ENCODE assay signal across 11 cellular contexts in the genomic region with DNA sequence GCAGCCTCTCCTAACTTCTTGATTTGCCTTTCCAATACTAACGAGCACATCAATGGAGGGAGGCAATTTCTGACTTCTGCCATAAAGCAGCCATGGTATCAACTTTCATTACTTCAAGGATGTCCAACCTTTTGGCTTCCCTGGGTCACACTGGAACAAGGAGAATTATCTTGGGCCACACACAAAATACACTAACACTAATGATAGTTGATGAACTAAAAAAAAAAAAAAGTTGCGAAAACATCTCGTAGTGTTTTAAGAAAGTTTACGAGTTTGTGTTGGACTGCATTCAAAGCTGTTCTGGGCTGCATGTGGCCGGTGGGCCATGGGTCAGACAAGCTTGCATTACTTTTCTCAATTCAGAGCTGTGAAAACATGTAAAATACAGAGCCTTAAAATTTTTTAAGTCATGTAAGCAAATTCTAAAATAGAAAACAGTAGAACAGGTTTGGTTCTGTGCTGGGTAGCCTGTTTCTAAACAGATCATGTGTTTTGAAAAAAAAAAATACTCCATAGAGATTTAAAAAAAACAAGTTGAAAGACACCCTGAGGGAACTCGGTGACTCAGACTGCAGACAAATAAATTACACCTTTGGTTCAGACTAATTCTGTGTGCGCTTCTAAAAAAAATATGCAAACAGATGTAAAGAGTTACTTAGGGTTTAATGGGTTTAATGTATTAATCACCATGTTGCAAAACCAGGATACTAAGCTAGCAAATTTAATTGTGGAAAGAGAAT. TPM values are rescaled to one million over a fixed set of nuclear protein-coding genes. Genes with fewer than 3 reads are reported as not detected.
DNase-seq lines count a peak whose midpoint lies in the region; ATAC-seq and TF ChIP-seq lines count a peak whose summit lies in the region.
"Had no signal": no experiment of that assay in that cellular context is flagged by ENCODE, and none has a peak within 500 bp of the region (broad histone marks: within the 10 kb centered on the region; RNA-seq: fewer than 3 reads in every experiment).

No MANE protein-coding gene starts in this region.

- H3K27ac ChIP-seq in 22Rv1: peak overlapping the region; percentile 56
- peak overlapping the region; percentile 76 for H3K27ac ChIP-seq in VCaP

- H3K4me1 Mint-ChIP-seq in activated CD4-positive, alpha-beta T cell treated with anti-CD3 and anti-CD28 coated beads, Interleukin-2, amount 10 ng/mL, durations not matched to agents 7 days and 5 days: no peaks in the 10 kb centered on the region
- no peaks in the 10 kb centered on the region for H3K4me1 Mint-ChIP-seq in activated T-helper 1 cell treated with anti-CD3 and anti-CD28 coated beads, Interleukin-12 subunit alpha, Interleukin-12 subunit beta, Interleukin-2, Interleukin-4 antibody, amounts not matched to agents 30 ng/mL and 10 ng/mL and 1 ng/mL, durations not matched to agents 14 hours and 24 hours and 36 hours (ENCODE audit: low read depth)

- POLR2A ChIA-PET in activated CD4-positive, alpha-beta T cell treated with anti-CD3 and anti-CD28 coated beads, Interleukin-2, amount 10 ng/mL, durations not matched to agents 7 days and 5 days (lab: Charles Lee): no interaction called here

- no peaks in the 10 kb centered on the region for H3K36me3 Mint-ChIP-seq in activated CD4-positive, alpha-beta T cell treated with anti-CD3 and anti-CD28 coated beads, Interleukin-2, amount 10 ng/mL, durations not matched to agents 7 days and 5 days (ENCODE audit: low read depth)
- no peaks in the 10 kb centered on the region for H3K36me3 Mint-ChIP-seq in activated T-helper 1 cell treated with anti-CD3 and anti-CD28 coated beads, Interleukin-12 subunit alpha, Interleukin-12 subunit beta, Interleukin-2, Interleukin-4 antibody, amounts not matched to agents 30 ng/mL and 10 ng/mL and 1 ng/mL, durations not matched to agents 14 hours and 24 hours and 36 hours (ENCODE audit: low read depth)

- H3K27me3 Mint-ChIP-seq in activated CD4-positive, alpha-beta T cell treated with anti-CD3 and anti-CD28 coated beads, Interleukin-2, amount 10 ng/mL, durations not matched to agents 7 days and 5 days: peaks cover 11% of the 10 kb centered on the region
- H3K27me3 Mint-ChIP-seq in activated T-helper 1 cell treated with anti-CD3 and anti-CD28 coated beads, Interleukin-12 subunit alpha, Interleukin-12 subunit beta, Interleukin-2, Interleukin-4 antibody, amounts not matched to agents 30 ng/mL and 10 ng/mL and 1 ng/mL, durations not matched to agents 14 hours and 24 hours and 36 hours (ENCODE audit: insufficient read depth): peaks cover 2% of the 10 kb centered on the region

- no peak for ATAC-seq in HG02938 (IDR thresholded peaks at IDR 0.05; ENCODE audit: unreplicated experiment)
- ATAC-seq: activated T-cell treated with anti-CD3 and anti-CD28 coated beads, Interleukin-2, amount 50 U/mL, for 72 hours had no signal

- TF ChIP-seq CTCF in 22Rv1 (IDR thresholded peaks at IDR 0.05) (no peak), VCaP (conservative IDR thresholded peaks at IDR 0.05) (no peak)

- intact Hi-C loops in activated T-helper 1 cell treated with anti-CD3 and anti-CD28 coated beads, Interleukin-12 subunit alpha, Interleukin-12 subunit beta, Interleukin-2, Interleukin-4 antibody, amounts not matched to agents 30 ng/mL and 10 ng/mL and 1 ng/mL, durations not matched to agents 14 hours and 24 hours and 36 hours (cut with micrococcal nuclease): no loop called here

- H3K9me3 Mint-ChIP-seq in activated CD4-positive, alpha-beta T cell treated with anti-CD3 and anti-CD28 coated beads, Interleukin-2, amount 10 ng/mL, durations not matched to agents 7 days and 5 days: no peaks in the 10 kb centered on the region
- no peaks in the 10 kb centered on the region for H3K9me3 Mint-ChIP-seq in activated T-helper 1 cell treated with anti-CD3 and anti-CD28 coated beads, Interleukin-12 subunit alpha, Interleukin-12 subunit beta, Interleukin-2, Interleukin-4 antibody, amounts not matched to agents 30 ng/mL and 10 ng/mL and 1 ng/mL, durations not matched to agents 14 hours and 24 hours and 36 hours
- H3K9me3 Mint-ChIP-seq: stimulated activated naive CD8-positive, alpha-beta T cell treated with anti-CD3 and anti-CD28 coated beads, Interleukin-15, Interleukin-2, amounts not matched to agents 100 ng/mL and 50 ng/mL, for 24 hours had no signal

- H3K27ac Mint-ChIP-seq in activated CD4-positive, alpha-beta T cell treated with anti-CD3 and anti-CD28 coated beads, Interleukin-2, amount 10 ng/mL, durations not matched to agents 7 days and 5 days: no peak overlapping the region
- no peak overlapping the region for H3K27ac Mint-ChIP-seq in activated T-helper 1 cell treated with anti-CD3 and anti-CD28 coated beads, Interleukin-12 subunit alpha, Interleukin-12 subunit beta, Interleukin-2, Interleukin-4 antibody, amounts not matched to agents 30 ng/mL and 10 ng/mL and 1 ng/mL, durations not matched to agents 14 hours and 24 hours and 36 hours
- H3K27ac Mint-ChIP-seq: activated T-cell treated with anti-CD3 and anti-CD28 coated beads, Interleukin-2, amount 50 U/mL, for 72 hours; stimulated activated naive CD8-positive, alpha-beta T cell treated with anti-CD3 and anti-CD28 coated beads, Interleukin-15, Interleukin-2, amounts not matched to agents 100 ng/mL and 50 ng/mL, for 24 hours had no signal

- DNase-seq in HCEC 1CT (peak; percentile 31), iris pigment epithelial cell (ENCODE audit: low read depth) (peak; percentile 73), mesenteric fat pad (ENCODE audit: low spot score) (no peak)
- no peak for DNase-seq in activated CD4-positive, alpha-beta T cell treated with anti-CD3 and anti-CD28 coated beads, Interleukin-2, amount 10 ng/mL, durations not matched to agents 7 days and 5 days
- no peak for DNase-seq in activated T-helper 1 cell treated with anti-CD3 and anti-CD28 coated beads, Interleukin-12 subunit alpha, Interleukin-12 subunit beta, Interleukin-2, Interleukin-4 antibody, amounts not matched to agents 30 ng/mL and 10 ng/mL and 1 ng/mL, durations not matched to agents 14 hours and 24 hours and 36 hours (ENCODE audit: low spot score)
- DNase-seq: activated T-cell treated with anti-CD3 and anti-CD28 coated beads, Interleukin-2, amount 50 U/mL, for 72 hours; RPMI8226 had no signal

- no peak overlapping the region for H3K4me3 Mint-ChIP-seq in activated CD4-positive, alpha-beta T cell treated with anti-CD3 and anti-CD28 coated beads, Interleukin-2, amount 10 ng/mL, durations not matched to agents 7 days and 5 days
- no peak overlapping the region for H3K4me3 Mint-ChIP-seq in activated T-helper 1 cell treated with anti-CD3 and anti-CD28 coated beads, Interleukin-12 subunit alpha, Interleukin-12 subunit beta, Interleukin-2, Interleukin-4 antibody, amounts not matched to agents 30 ng/mL and 10 ng/mL and 1 ng/mL, durations not matched to agents 14 hours and 24 hours and 36 hours
- H3K4me3 Mint-ChIP-seq: activated T-cell treated with anti-CD3 and anti-CD28 coated beads, Interleukin-2, amount 50 U/mL, for 72 hours; stimulated activated naive CD8-positive, alpha-beta T cell treated with anti-CD3 and anti-CD28 coated beads, Interleukin-15, Interleukin-2, amounts not matched to agents 100 ng/mL and 50 ng/mL, for 24 hours had no signal

- CTCF ChIA-PET in activated CD4-positive, alpha-beta T cell treated with anti-CD3 and anti-CD28 coated beads, Interleukin-2, amount 10 ng/mL, durations not matched to agents 7 days and 5 days (lab: Charles Lee): interaction anchor here (0.6 to 1.1 kb wide), 2 partner anchors 240 to 248 kb away, joined by 3 to 4 read pairs; no protein-coding TSS in a partner anchor

RNA-seq across cellular contexts. Expression of gene SLC22A23, which starts 43.6 kb away (rescaled TPM):
- total RNA-seq in activated CD4-positive, alpha-beta T cell treated with anti-CD3 and anti-CD28 coated beads, Interleukin-2, amount 10 ng/mL, durations not matched to agents 7 days and 5 days: 1 to 10 TPM; 1.3 TPM
- total RNA-seq in mesenteric fat pad: 23.8 TPM
- 0.05 and 0.39 TPM in 2 replicates for total RNA-seq in activated T-helper 1 cell treated with anti-CD3 and anti-CD28 coated beads, Interleukin-12 subunit alpha, Interleukin-12 subunit beta, Interleukin-2, Interleukin-4 antibody, amounts not matched to agents 30 ng/mL and 10 ng/mL and 1 ng/mL, durations not matched to agents 14 hours and 24 hours and 36 hours

Comparison
In these comparisons a context has a peak if more than half of its experiments do, and no peak if none do; other contexts are left out.
1. DNase-seq: peak in HCEC 1CT (single experiment) and iris pigment epithelial cell (single experiment); none in activated CD4-positive, alpha-beta T cell treated with anti-CD3 and anti-CD28 coated beads, Interleukin-2, amount 10 ng/mL, durations not matched to agents 7 days and 5 days (single experiment), mesenteric fat pad (single experiment) and activated T-helper 1 cell treated with anti-CD3 and anti-CD28 coated beads, Interleukin-12 subunit alpha, Interleukin-12 subunit beta, Interleukin-2, Interleukin-4 antibody, amounts not matched to agents 30 ng/mL and 10 ng/mL and 1 ng/mL, durations not matched to agents 14 hours and 24 hours and 36 hours (single experiment).
2. RNA of gene SLC22A23, which starts 43.6 kb away (total RNA-seq): 23.8 TPM in mesenteric fat pad (single experiment); 1.3 TPM in activated CD4-positive, alpha-beta T cell treated with anti-CD3 and anti-CD28 coated beads, Interleukin-2, amount 10 ng/mL, durations not matched to agents 7 days and 5 days and 0.05 to 0.39 TPM in activated T-helper 1 cell treated with anti-CD3 and anti-CD28 coated beads, Interleukin-12 subunit alpha, Interleukin-12 subunit beta, Interleukin-2, Interleukin-4 antibody, amounts not matched to agents 30 ng/mL and 10 ng/mL and 1 ng/mL, durations not matched to agents 14 hours and 24 hours and 36 hours; every median in the first group is over 10 times any median in the second.